1 cellular context compared by ENCODE assay signal in the genomic region with DNA sequence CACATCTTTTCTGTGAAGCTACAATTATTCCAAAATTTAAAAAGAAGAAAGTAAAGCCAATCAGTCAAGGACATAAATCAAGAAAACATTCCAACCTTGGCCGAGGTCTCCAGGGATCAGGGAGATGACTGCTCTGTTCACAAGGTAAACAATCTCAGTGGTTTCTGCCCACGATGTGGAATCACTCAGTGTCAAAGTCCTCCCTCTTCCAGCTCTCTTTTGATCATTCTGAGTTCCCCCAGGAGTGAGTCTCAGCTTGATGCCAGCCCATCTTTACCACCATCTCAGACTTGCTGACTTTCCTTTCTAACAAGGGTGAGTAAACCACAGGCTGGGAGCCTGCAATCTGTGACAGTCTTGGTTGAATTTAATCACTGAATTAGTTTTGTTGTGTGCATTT.
TF ChIP-seq lines count a peak whose summit lies in the region.

No MANE protein-coding gene starts in this region.

TF ChIP-seq in HepG2, 621 proteins besides CTCF, POLR2A, EP300 and RAD21 (continued from another document and continues in another):
- no peak for TF ChIP-seq ISX (CRISPR knock-in tag; conservative IDR thresholded peaks at IDR 0.05)
- TF ChIP-seq TP53 (CRISPR knock-in tag; conservative IDR thresholded peaks at IDR 0.05): no peak
- no peak for TF ChIP-seq ARNT2 (CRISPR knock-in tag; IDR thresholded peaks at IDR 0.05; ENCODE audit: low read depth)
- TF ChIP-seq NONO (IDR thresholded peaks at IDR 0.05): no peak
- TF ChIP-seq NONO (CRISPR knock-in tag; conservative IDR thresholded peaks at IDR 0.05): no peak
- TF ChIP-seq ZNF225 (CRISPR knock-in tag; IDR thresholded peaks at IDR 0.05): no peak
- TF ChIP-seq NKX3-1 (CRISPR knock-in tag; IDR thresholded peaks at IDR 0.05): no peak
- no peak for TF ChIP-seq MXD3 (CRISPR knock-in tag; IDR thresholded peaks at IDR 0.05)
- TF ChIP-seq SOX13 (IDR thresholded peaks at IDR 0.05): no peak
- peak in 1 of 2 experiments; percentile 59; a peak in 1 of 4 replicates for TF ChIP-seq SOX13 (CRISPR knock-in tag; conservative IDR thresholded peaks at IDR 0.05 in 1 of 2, IDR thresholded peaks at IDR 0.05 in 1 of 2)
- no peak for TF ChIP-seq ZNF276 (CRISPR knock-in tag; IDR thresholded peaks at IDR 0.05; ENCODE audit: low read depth)
- TF ChIP-seq, protein P1, sequence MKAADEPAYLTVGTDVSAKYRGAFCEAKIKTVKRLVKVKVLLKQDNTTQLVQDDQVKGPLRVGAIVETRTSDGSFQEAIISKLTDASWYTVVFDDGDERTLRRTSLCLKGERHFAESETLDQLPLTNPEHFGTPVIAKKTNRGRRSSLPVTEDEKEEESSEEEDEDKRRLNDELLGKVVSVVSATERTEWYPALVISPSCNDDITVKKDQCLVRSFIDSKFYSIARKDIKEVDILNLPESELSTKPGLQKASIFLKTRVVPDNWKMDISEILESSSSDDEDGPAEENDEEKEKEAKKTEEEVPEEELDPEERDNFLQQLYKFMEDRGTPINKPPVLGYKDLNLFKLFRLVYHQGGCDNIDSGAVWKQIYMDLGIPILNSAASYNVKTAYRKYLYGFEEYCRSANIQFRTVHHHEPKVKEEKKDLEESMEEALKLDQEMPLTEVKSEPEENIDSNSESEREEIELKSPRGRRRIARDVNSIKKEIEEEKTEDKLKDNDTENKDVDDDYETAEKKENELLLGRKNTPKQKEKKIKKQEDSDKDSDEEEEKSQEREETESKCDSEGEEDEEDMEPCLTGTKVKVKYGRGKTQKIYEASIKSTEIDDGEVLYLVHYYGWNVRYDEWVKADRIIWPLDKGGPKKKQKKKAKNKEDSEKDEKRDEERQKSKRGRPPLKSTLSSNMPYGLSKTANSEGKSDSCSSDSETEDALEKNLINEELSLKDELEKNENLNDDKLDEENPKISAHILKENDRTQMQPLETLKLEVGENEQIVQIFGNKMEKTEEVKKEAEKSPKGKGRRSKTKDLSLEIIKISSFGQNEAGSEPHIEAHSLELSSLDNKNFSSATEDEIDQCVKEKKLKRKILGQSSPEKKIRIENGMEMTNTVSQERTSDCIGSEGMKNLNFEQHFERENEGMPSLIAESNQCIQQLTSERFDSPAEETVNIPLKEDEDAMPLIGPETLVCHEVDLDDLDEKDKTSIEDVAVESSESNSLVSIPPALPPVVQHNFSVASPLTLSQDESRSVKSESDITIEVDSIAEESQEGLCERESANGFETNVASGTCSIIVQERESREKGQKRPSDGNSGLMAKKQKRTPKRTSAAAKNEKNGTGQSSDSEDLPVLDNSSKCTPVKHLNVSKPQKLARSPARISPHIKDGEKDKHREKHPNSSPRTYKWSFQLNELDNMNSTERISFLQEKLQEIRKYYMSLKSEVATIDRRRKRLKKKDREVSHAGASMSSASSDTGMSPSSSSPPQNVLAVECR (CRISPR knock-in tag; IDR thresholded peaks at IDR 0.05; ENCODE audit: borderline replicate concordance): no peak
- TF ChIP-seq ZNF547 (CRISPR knock-in tag; IDR thresholded peaks at IDR 0.05): no peak
- no peak for TF ChIP-seq ZBTB42 (CRISPR knock-in tag; IDR thresholded peaks at IDR 0.05)
- TF ChIP-seq HHEX (CRISPR knock-in tag; IDR thresholded peaks at IDR 0.05): no peak
- TF ChIP-seq, protein P2, sequence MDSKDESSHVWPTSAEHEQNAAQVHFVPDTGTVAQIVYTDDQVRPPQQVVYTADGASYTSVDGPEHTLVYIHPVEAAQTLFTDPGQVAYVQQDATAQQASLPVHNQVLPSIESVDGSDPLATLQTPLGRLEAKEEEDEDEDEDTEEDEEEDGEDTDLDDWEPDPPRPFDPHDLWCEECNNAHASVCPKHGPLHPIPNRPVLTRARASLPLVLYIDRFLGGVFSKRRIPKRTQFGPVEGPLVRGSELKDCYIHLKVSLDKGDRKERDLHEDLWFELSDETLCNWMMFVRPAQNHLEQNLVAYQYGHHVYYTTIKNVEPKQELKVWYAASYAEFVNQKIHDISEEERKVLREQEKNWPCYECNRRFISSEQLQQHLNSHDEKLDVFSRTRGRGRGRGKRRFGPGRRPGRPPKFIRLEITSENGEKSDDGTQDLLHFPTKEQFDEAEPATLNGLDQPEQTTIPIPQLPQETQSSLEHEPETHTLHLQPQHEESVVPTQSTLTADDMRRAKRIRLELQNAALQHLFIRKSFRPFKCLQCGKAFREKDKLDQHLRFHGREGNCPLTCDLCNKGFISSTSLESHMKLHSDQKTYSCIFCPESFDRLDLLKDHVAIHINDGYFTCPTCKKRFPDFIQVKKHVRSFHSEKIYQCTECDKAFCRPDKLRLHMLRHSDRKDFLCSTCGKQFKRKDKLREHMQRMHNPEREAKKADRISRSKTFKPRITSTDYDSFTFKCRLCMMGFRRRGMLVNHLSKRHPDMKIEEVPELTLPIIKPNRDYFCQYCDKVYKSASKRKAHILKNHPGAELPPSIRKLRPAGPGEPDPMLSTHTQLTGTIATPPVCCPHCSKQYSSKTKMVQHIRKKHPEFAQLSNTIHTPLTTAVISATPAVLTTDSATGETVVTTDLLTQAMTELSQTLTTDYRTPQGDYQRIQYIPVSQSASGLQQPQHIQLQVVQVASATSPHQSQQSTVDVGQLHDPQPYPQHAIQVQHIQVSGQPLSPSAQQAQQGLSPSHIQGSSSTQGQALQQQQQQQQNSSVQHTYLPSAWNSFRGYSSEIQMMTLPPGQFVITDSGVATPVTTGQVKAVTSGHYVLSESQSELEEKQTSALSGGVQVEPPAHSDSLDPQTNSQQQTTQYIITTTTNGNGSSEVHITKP (CRISPR knock-in tag; IDR thresholded peaks at IDR 0.05; ENCODE audit: low read depth): no peak
- no peak for TF ChIP-seq SCMH1 (CRISPR knock-in tag; IDR thresholded peaks at IDR 0.05; ENCODE audit: borderline replicate concordance)
- peak; percentile 70 for TF ChIP-seq AHDC1 (CRISPR knock-in tag; IDR thresholded peaks at IDR 0.05; ENCODE audit: borderline replicate concordance)
- no peak for TF ChIP-seq ZMYM2 (CRISPR knock-in tag; IDR thresholded peaks at IDR 0.05)
- TF ChIP-seq EEA1 (CRISPR knock-in tag; IDR thresholded peaks at IDR 0.05; ENCODE audit: borderline replicate concordance): no peak
- TF ChIP-seq, protein P3, sequence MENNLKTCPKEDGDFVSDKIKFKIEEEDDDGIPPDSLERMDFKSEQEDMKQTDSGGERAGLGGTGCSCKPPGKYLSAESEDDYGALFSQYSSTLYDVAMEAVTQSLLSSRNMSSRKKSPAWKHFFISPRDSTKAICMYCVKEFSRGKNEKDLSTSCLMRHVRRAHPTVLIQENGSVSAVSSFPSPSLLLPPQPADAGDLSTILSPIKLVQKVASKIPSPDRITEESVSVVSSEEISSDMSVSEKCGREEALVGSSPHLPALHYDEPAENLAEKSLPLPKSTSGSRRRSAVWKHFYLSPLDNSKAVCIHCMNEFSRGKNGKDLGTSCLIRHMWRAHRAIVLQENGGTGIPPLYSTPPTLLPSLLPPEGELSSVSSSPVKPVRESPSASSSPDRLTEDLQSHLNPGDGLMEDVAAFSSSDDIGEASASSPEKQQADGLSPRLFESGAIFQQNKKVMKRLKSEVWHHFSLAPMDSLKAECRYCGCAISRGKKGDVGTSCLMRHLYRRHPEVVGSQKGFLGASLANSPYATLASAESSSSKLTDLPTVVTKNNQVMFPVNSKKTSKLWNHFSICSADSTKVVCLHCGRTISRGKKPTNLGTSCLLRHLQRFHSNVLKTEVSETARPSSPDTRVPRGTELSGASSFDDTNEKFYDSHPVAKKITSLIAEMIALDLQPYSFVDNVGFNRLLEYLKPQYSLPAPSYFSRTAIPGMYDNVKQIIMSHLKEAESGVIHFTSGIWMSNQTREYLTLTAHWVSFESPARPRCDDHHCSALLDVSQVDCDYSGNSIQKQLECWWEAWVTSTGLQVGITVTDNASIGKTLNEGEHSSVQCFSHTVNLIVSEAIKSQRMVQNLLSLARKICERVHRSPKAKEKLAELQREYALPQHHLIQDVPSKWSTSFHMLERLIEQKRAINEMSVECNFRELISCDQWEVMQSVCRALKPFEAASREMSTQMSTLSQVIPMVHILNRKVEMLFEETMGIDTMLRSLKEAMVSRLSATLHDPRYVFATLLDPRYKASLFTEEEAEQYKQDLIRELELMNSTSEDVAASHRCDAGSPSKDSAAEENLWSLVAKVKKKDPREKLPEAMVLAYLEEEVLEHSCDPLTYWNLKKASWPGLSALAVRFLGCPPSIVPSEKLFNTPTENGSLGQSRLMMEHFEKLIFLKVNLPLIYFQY (CRISPR knock-in tag; IDR thresholded peaks at IDR 0.05; ENCODE audit: borderline replicate concordance): no peak
- TF ChIP-seq SRSF4 (IDR thresholded peaks at IDR 0.05; ENCODE audit: low read depth, low read length, poor library complexity, severe bottlenecking): no peak
- TF ChIP-seq ZSCAN31 (CRISPR knock-in tag; IDR thresholded peaks at IDR 0.05; ENCODE audit: low read depth): no peak
- TF ChIP-seq ATM (IDR thresholded peaks at IDR 0.05; ENCODE audit: borderline replicate concordance): no peak
- no peak for TF ChIP-seq ZNF251 (CRISPR knock-in tag; IDR thresholded peaks at IDR 0.05)
- TF ChIP-seq RFX1 (IDR thresholded peaks at IDR 0.05): no peak
- TF ChIP-seq ASH2L (IDR thresholded peaks at IDR 0.05; ENCODE audit: insufficient read length, low read depth, low read length): no peak
- peak; percentile 43 for TF ChIP-seq PPARG (CRISPR knock-in tag; conservative IDR thresholded peaks at IDR 0.05)
- TF ChIP-seq MTA3 (CRISPR knock-in tag; IDR thresholded peaks at IDR 0.05): no peak
- TF ChIP-seq HMGA1 (CRISPR knock-in tag; conservative IDR thresholded peaks at IDR 0.05): no peak
- TF ChIP-seq ZBTB33 (CRISPR knock-in tag; IDR thresholded peaks at IDR 0.05): no peak
- TF ChIP-seq MXI1 (IDR thresholded peaks at IDR 0.05; ENCODE audit: borderline replicate concordance, low read depth, low read length): no peak
- peak; percentile 63 for TF ChIP-seq TCF7 (IDR thresholded peaks at IDR 0.05; ENCODE audit: low read depth)
- no peak for TF ChIP-seq XRCC5 (optimal IDR thresholded peaks at IDR 0.05; ENCODE audit: low read length)
